In the genomic region with DNA sequence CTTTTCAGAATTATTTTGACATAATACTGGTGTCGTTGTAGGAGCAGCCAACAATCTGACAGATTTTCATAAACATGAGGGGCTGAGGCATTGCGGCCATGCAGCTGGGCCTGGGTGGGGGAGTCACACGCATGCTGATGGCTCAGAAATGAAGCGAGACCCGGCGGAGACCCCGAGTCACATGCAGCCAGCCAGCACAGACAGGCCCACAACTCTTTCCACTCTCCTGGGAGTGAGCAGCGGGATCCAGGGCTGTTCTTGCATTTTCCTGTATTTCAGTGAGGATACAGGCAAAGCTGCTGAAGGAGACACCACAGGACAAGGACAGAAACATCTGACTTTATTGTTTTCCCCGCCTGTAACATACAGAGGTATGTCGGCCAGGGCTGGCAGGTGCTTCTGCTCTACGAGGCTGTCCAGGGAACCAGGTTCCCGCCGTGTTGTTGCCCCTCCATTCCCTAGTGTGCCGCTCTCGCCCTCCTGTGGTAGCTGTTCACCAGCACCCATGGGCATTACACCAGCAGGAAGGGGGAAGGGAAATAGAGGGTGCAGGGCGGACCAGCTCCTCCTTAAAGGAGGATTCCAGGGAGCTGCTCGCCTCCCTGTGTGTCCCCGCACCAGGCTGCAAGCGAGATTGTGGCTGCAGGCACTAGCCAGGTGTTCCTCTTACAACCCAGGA, we compare ENCODE assay signal across 22 cellular contexts. TPM values are rescaled to one million over a fixed set of nuclear protein-coding genes. Genes with fewer than 3 reads are reported as not detected.
DNase-seq lines count a peak whose midpoint lies in the region; ATAC-seq and TF ChIP-seq lines count a peak whose summit lies in the region.
"Had no signal": no experiment of that assay in that cellular context is flagged by ENCODE, and none has a peak within 500 bp of the region (broad histone marks: within the 10 kb centered on the region; RNA-seq: fewer than 3 reads in every experiment).

No MANE protein-coding gene starts in this region.

- no peak overlapping the region for H4K8ac ChIP-seq in mesendoderm (ENCODE audit: low read depth, low read length)

- H3K18ac ChIP-seq in mesendoderm (ENCODE audit: low read length): no peak overlapping the region

- H3K27me3 Mint-ChIP-seq in activated T-cell treated with anti-CD3 and anti-CD28 coated beads, Interleukin-2, amount 50 U/mL, for 4 hours (ENCODE audit: low read depth): peaks cover 4% of the 10 kb centered on the region

- H3K27ac ChIP-seq in mesendoderm (ENCODE audit: low read depth, low read length): no peak overlapping the region
- H3K27ac ChIP-seq in OCI-LY7 (ENCODE audit: low read depth, low read length, poor library complexity, severe bottlenecking): no peak overlapping the region
- H3K27ac ChIP-seq: BLaER1, thoracic aorta had no signal

- H3K9me2 ChIP-seq in OCI-LY7 (ENCODE audit: insufficient read depth, low read length): no peaks in the 10 kb centered on the region

- ATAC-seq in activated T-cell treated with anti-CD3 and anti-CD28 coated beads, Interleukin-2, amount 50 U/mL, for 4 hours: no peak
- ATAC-seq in GM18909 (IDR thresholded peaks at IDR 0.05; ENCODE audit: poor library complexity, unreplicated experiment): no peak
- ATAC-seq: HCT116, sciatic nerve had no signal

- H2BK5ac ChIP-seq in mesendoderm (ENCODE audit: low read length): no peak overlapping the region

- no peak overlapping the region for H4K5ac ChIP-seq in mesendoderm (ENCODE audit: low read length)

- no peak overlapping the region for H3K4me3 Mint-ChIP-seq in activated T-cell treated with anti-CD3 and anti-CD28 coated beads, Interleukin-2, amount 50 U/mL, for 4 hours
- H3K4me3 Mint-ChIP-seq: immature natural killer cell had no signal

- intact Hi-C loops in OCI-LY7 (cut with micrococcal nuclease; ENCODE audit: unreplicated experiment): no loop called here

- no CpG with 5 or more reads among the region's 19 CpGs for WGBS in mesendoderm (ENCODE audit: extremely low coverage, insufficient coverage, low lambda C conversion rate)

- H3K9me3 ChIP-seq in OCI-LY7 (ENCODE audit: low read length): no peaks in the 10 kb centered on the region
- H3K9me3 ChIP-seq: BLaER1, thoracic aorta had no signal

- CTCF ChIA-PET in OCI-LY7 (lab: Charles Lee; ENCODE audit: unreplicated experiment): no interaction called here

- no peaks in the 10 kb centered on the region for H3K27me3 ChIP-seq in mesendoderm (ENCODE audit: insufficient read depth, low read length, poor library complexity)
- H3K27me3 ChIP-seq: BLaER1 had no signal

- H2BK15ac ChIP-seq in mesendoderm (replicated peaks; ENCODE audit: low read depth): no peak overlapping the region

- H3K9ac ChIP-seq in mesendoderm (ENCODE audit: low read length): no peak overlapping the region
- H3K9ac ChIP-seq: BLaER1 had no signal

- DNase-seq in ELF-1 (ENCODE audit: low read depth, low spot score): peak; percentile 62
- DNase-seq in NCI-H146 (lab: John Stamatoyannopoulos, UW): peak; percentile 81
- peak; percentile 52 for DNase-seq in ecto neural progenitor cell (ENCODE audit: low spot score)
- DNase-seq in mesendoderm: peak; percentile 27
- no peak for DNase-seq in activated T-cell treated with anti-CD3 and anti-CD28 coated beads, Interleukin-2, amount 50 U/mL, for 4 hours
- no peak for DNase-seq in OCI-LY7 (ENCODE audit: low spot score)
- DNase-seq: activated effector memory CD4-positive, alpha-beta T cell treated with Interleukin-2 at 50 U/mL for 16 hours; EL; immature natural killer cell; midbrain; NCI-H1048; NCI-H2227 treated with DMSO at 0.1 percent for 48 hours; nucleus accumbens; stimulated activated CD4-positive, alpha-beta T cell treated with anti-CD3 and anti-CD28 coated beads, Interleukin-4, amount 100 ng/mL, for 1 hour; stimulated activated CD8-positive, alpha-beta memory T cell treated with anti-CD3 and anti-CD28 coated beads, Interleukin-4, amount 100 ng/mL, for 48 hours had no signal

- no peak overlapping the region for H3K56ac ChIP-seq in mesendoderm (ENCODE audit: low read length)

- H3K4ac ChIP-seq in mesendoderm (ENCODE audit: low read depth, low read length): no peak overlapping the region

- H3K4me2 ChIP-seq in mesendoderm (ENCODE audit: low read length) (no peak overlapping the region), OCI-LY7 (ENCODE audit: low read length) (no peak overlapping the region)
- H3K4me2 ChIP-seq: BLaER1 had no signal

- no peak for TF ChIP-seq CTCF in OCI-LY7 (conservative IDR thresholded peaks at IDR 0.05; ENCODE audit: low read length)

- no peak overlapping the region for H2BK120ac ChIP-seq in mesendoderm (ENCODE audit: low read depth, low read length)

- no peak overlapping the region for H2AFZ ChIP-seq in OCI-LY7 (ENCODE audit: low read length)

- H3K4me1 Mint-ChIP-seq in activated T-cell treated with anti-CD3 and anti-CD28 coated beads, Interleukin-2, amount 50 U/mL, for 4 hours (ENCODE audit: low read depth): no peaks in the 10 kb centered on the region
- H3K4me1 Mint-ChIP-seq: immature natural killer cell had no signal

- BruUV-seq in OCI-LY7 (replicated peaks; lab: Mats Ljungman, UMichigan): no TSS peak

- H4K20me1 ChIP-seq in OCI-LY7 (ENCODE audit: insufficient read depth, low read length): no peaks in the 10 kb centered on the region
- H4K20me1 ChIP-seq: BLaER1 had no signal

- POLR2A ChIA-PET in OCI-LY7 (lab: Charles Lee): no interaction called here

- H3K4me1 ChIP-seq in mesendoderm (ENCODE audit: control insufficient read depth, low read depth, low read length) (no peaks in the 10 kb centered on the region), OCI-LY7 (ENCODE audit: insufficient read depth, low read length, poor library complexity, severe bottlenecking) (no peaks in the 10 kb centered on the region)
- H3K4me1 ChIP-seq: BLaER1 had no signal

- H3K4me3 ChIP-seq in mesendoderm (ENCODE audit: low read length): no peak overlapping the region
- no peak overlapping the region for H3K4me3 ChIP-seq in OCI-LY7 (ENCODE audit: low read depth, low read length, poor library complexity, severe bottlenecking)
- H3K4me3 ChIP-seq: BLaER1, thoracic aorta had no signal

- no peaks in the 10 kb centered on the region for H3K79me2 ChIP-seq in mesendoderm (ENCODE audit: control insufficient read depth, insufficient read depth, low read length)
- no peaks in the 10 kb centered on the region for H3K79me2 ChIP-seq in OCI-LY7 (ENCODE audit: insufficient read depth, low read depth, low read length)

- no peaks in the 10 kb centered on the region for H3K79me1 ChIP-seq in mesendoderm (ENCODE audit: low read length)

- peaks cover 8% of the 10 kb centered on the region for H3K9me3 Mint-ChIP-seq in activated T-cell treated with anti-CD3 and anti-CD28 coated beads, Interleukin-2, amount 50 U/mL, for 4 hours
- H3K9me3 Mint-ChIP-seq: immature natural killer cell had no signal

- no peaks in the 10 kb centered on the region for H3K36me3 ChIP-seq in mesendoderm (ENCODE audit: control insufficient read depth, insufficient read depth, low read length)
- H3K36me3 ChIP-seq in OCI-LY7 (ENCODE audit: insufficient read depth, low read length): no peaks in the 10 kb centered on the region
- H3K36me3 ChIP-seq: BLaER1, thoracic aorta had no signal

- H2AK5ac ChIP-seq in mesendoderm (ENCODE audit: low read length): no peak overlapping the region

- H3K36me3 Mint-ChIP-seq in activated T-cell treated with anti-CD3 and anti-CD28 coated beads, Interleukin-2, amount 50 U/mL, for 4 hours (ENCODE audit: insufficient read depth): no peaks in the 10 kb centered on the region
- H3K36me3 Mint-ChIP-seq: immature natural killer cell had no signal

- H3K23ac ChIP-seq in mesendoderm (ENCODE audit: low read length): no peak overlapping the region

RNA-seq across cellular contexts. Expression of gene FZD10, which starts 30.5 kb away (rescaled TPM):
- 0.86 TPM for polyA plus RNA-seq in mesendoderm (2013, experiment 1 of 2)
- 0.87 TPM for polyA plus RNA-seq in mesendoderm (2013, experiment 2 of 2)
- total RNA-seq in activated T-cell treated with anti-CD3 and anti-CD28 coated beads, Interleukin-2, amount 50 U/mL, for 4 hours: not detected
- total RNA-seq in OCI-LY7 (2014; rRNA removed; shearing (Covaris generic)): not detected in 2 replicates
- total RNA-seq in OCI-LY7 (2022): not detected in 2 replicates
- total RNA-seq: activated CD8-positive, alpha-beta memory T cell treated with anti-CD3 and anti-CD28 coated beads for 36 hours; endothelial cell of umbilical vein had no signal
- polyA plus RNA-seq: endothelial cell of umbilical vein, immature natural killer cell had no signal

Comparison
In these comparisons a context has a peak if more than half of its experiments do, and no peak if none do; other contexts are left out.
1. DNase-seq: peak in ELF-1 (single experiment), NCI-H146 (single experiment), ecto neural progenitor cell (single experiment) and mesendoderm (single experiment); none in activated T-cell treated with anti-CD3 and anti-CD28 coated beads, Interleukin-2, amount 50 U/mL, for 4 hours (single experiment) and OCI-LY7 (single experiment).